11 cellular contexts compared by ENCODE assay signal in the genomic region with DNA sequence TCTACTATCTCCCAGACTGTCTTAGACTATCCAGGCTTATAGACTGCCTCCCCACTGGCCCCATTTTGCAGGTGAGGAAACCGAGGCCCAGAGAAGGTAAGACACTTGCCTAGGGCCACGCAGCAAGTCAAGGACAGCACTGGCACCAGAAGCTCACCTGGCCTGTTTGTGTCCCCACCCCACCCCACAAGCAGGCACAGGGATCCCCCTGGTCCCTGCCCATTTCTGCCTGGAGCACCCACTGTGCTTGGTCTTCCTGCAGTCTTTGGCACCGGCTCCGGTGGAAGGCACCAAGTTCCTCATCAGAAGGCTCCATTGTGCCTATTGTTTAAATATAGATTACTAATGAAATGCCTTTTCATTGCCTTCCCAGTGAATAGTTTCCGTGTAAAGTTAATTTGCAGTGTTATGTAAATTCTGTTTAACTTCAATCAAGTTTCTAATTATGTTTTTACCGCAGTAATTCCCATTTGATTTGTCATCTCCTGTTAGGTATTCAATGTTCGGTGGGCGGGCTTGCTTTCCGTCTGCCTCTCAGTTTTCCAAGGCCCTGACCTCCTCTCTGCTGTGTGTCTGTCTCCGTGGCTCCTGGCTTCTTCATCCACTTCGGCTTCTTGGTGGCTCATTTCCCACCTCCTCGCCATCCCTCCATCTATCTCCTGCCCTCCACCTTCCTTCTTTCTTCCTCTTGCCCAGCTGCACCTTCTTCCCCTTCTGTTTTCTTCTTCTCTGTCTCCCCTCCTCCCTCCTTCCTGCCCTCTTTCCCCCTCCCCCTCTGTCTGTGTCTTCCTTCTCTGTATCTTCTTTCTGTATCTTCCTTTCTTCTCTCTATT.
DNase-seq lines count a peak whose midpoint lies in the region; TF ChIP-seq lines count a peak whose summit lies in the region.
"Had no signal": no experiment of that assay in that cellular context is flagged by ENCODE, and none has a peak within 500 bp of the region (broad histone marks: within the 10 kb centered on the region; RNA-seq: fewer than 3 reads in every experiment).

No MANE protein-coding gene starts in this region.

- H3K27ac ChIP-seq in left ventricle myocardium inferior (replicated peaks) (peak overlapping the region; percentile 99), uterus (peak overlapping the region; percentile 93 to 94)

- no peak for DNase-seq in left ventricle myocardium inferior
- DNase-seq in cardiac septum (ENCODE audit: low spot score), result no peak
- DNase-seq in astrocyte of the spinal cord (ENCODE audit: low read depth, low spot score), result peak; percentile 59
- peak; percentile 42 for DNase-seq in mucosa of gallbladder (ENCODE audit: low spot score)
- DNase-seq in uterus, result no peak
- DNase-seq in activated CD8-positive, alpha-beta memory T cell treated with anti-CD3 and anti-CD28 coated beads, Interleukin-2, amount 50 U/mL, for 4 hours, result no peak
- no peak for DNase-seq in DMS79 (lab: John Stamatoyannopoulos, UW)
- no peak for DNase-seq in NCI-H2171 (lab: John Stamatoyannopoulos, UW)
- DNase-seq: activated CD4-positive, alpha-beta T cell treated with anti-CD3 and anti-CD28 coated beads, Interleukin-2, amount 50 U/mL, for 48 hours; KG1; stimulated activated CD4-positive, alpha-beta T cell treated with anti-CD3 and anti-CD28 coated beads, Interleukin-1b, Interleukin-23, amount 100 ng/mL, for 48 hours had no signal

- peaks cover 100% of the 10 kb centered on the region for H3K4me1 ChIP-seq in left ventricle myocardium inferior
- peaks cover 35 to 56% of the 10 kb centered on the region in 2 donors for H3K4me1 ChIP-seq in uterus

- in situ Hi-C loops in astrocyte of the spinal cord (cut with HindIII; ENCODE audit: low sequenced_read_pairs), result no loop called here

- peaks cover 35% of the 10 kb centered on the region for H3K36me3 ChIP-seq in left ventricle myocardium inferior
- no peaks in the 10 kb centered on the region for H3K36me3 ChIP-seq in uterus

- H3K4me3 ChIP-seq in left ventricle myocardium inferior, result no peak overlapping the region
- H3K4me3 ChIP-seq in astrocyte of the spinal cord (ENCODE audit: low read depth, low read length), result no peak overlapping the region
- no peak overlapping the region for H3K4me3 ChIP-seq in uterus

- TF ChIP-seq POLR2A in uterus (IDR thresholded peaks at IDR 0.05), result no peak

- intact Hi-C loops in left ventricle myocardium inferior (cut with micrococcal nuclease), result loop anchor here (5.0 kb wide), 1 partner anchor 72 kb away; no protein-coding TSS in a partner anchor
- intact Hi-C loops in cardiac septum (cut with DNase I), result no loop called here
- intact Hi-C loops in uterus (cut with DNase I; ENCODE audit: low total_unique reads), result no loop called here

- H3K27me3 ChIP-seq in left ventricle myocardium inferior (ENCODE audit: low read depth), result no peaks in the 10 kb centered on the region
- no peaks in the 10 kb centered on the region for H3K27me3 ChIP-seq in uterus

- H3K9me3 ChIP-seq in left ventricle myocardium inferior (replicated peaks) (no peaks in the 10 kb centered on the region), uterus (no peaks in the 10 kb centered on the region)

- TF ChIP-seq CTCF in left ventricle myocardium inferior (IDR thresholded peaks at IDR 0.05; ENCODE audit: borderline replicate concordance), result no peak
- TF ChIP-seq CTCF in astrocyte of the spinal cord (IDR thresholded peaks at IDR 0.05; ENCODE audit: low read depth, low read length), result no peak
- no peak for TF ChIP-seq CTCF in uterus (IDR thresholded peaks at IDR 0.05)

Comparison
In these comparisons a context has a peak if more than half of its experiments do, and no peak if none do; other contexts are left out.
1. DNase-seq: peak in astrocyte of the spinal cord (single experiment) and mucosa of gallbladder (single experiment); none in left ventricle myocardium inferior (single experiment), cardiac septum (single experiment), uterus (0 of 2), activated CD8-positive, alpha-beta memory T cell treated with anti-CD3 and anti-CD28 coated beads, Interleukin-2, amount 50 U/mL, for 4 hours (single experiment), DMS79 (single experiment) and NCI-H2171 (single experiment).